Comparison of ENCODE assay signal across 8 cellular contexts in the genomic region with DNA sequence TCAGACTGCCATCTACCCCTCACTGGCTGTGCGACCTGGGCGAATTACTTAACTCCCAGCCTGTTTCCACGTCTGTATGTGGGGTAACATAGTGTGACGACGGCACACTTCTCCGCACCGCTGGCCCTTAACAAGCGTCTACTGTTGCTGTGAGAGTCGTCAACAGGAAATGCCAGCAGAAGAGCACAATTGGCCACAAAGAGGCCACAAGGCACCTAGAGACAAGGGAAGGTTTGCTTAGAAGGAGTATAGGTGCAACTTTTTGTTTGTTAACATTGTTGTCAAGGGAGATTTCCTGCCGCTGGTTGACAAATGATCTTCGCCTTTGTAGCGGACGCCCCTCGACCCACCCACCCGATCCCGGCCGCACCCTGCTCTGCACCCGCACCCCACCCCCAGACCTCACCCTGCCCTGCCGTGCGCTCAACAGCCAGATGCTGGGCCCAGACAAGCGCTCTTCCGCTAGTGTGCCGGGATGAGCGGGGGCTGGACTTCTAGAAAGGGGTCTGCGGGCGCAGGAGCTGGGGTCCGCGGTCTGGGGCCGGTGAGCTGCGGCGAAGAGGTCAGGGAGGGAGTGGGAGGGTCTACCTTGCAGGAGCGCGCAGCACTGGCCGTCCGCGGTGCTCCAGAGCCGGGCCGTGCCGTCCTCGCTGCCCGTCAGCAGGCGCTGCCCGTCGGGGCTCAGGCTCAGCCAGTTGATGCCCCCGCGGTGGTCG.
A peak's percentile ranks its signal among the peaks of the same experiment; 100 is the strongest.
DNase-seq lines count a peak whose midpoint lies in the region; ATAC-seq and TF ChIP-seq lines count a peak whose summit lies in the region.

No MANE protein-coding gene starts in this region.

- DNase-seq in activated T-helper 9 cell treated with anti-CD3 and anti-CD28 coated beads, Interleukin-2, amount 50 U/mL, for 16 hours (ENCODE audit: low read depth), result peak; percentile 37
- DNase-seq in iPS DF 6.9 (ENCODE audit: low read depth, low spot score) (peak; percentile 43), OCI-M2 (lab: John Stamatoyannopoulos, UW; ENCODE audit: unreplicated experiment) (no peak), NCI-H1105 (lab: John Stamatoyannopoulos, UW) (no peak), NCI-H2107 (lab: John Stamatoyannopoulos, UW) (no peak)
- peak; percentile 41 for DNase-seq in stimulated activated CD8-positive, alpha-beta memory T cell treated with anti-CD3 and anti-CD28 coated beads, Interleukin-12 subunit alpha, Interleukin-12 subunit beta, amount 100 ng/mL, for 1 hour (ENCODE audit: low read depth)

- H3K36me3 ChIP-seq in DOHH2 (ENCODE audit: control insufficient read depth, low read length) (no peaks in the 10 kb centered on the region), iPS DF 6.9 (ENCODE audit: control insufficient read depth, insufficient read depth, low read length) (no peaks in the 10 kb centered on the region)

- no peaks in the 10 kb centered on the region for H3K9me2 ChIP-seq in DOHH2 (replicated peaks; ENCODE audit: control insufficient read depth, low read length)

- no peaks in the 10 kb centered on the region for H3K9me3 ChIP-seq in DOHH2 (ENCODE audit: control insufficient read depth, insufficient read depth, low read length)
- H3K9me3 ChIP-seq in iPS DF 6.9 (ENCODE audit: control insufficient read depth, insufficient read depth, low read length), result no peaks in the 10 kb centered on the region

- ATAC-seq in HG03442 (IDR thresholded peaks at IDR 0.05; ENCODE audit: unreplicated experiment), result peak; percentile 62

- H3K4me3 ChIP-seq in DOHH2 (ENCODE audit: low read length) (no peak overlapping the region), iPS DF 6.9 (ENCODE audit: low read length) (peak overlapping the region; percentile 59)

- no peaks in the 10 kb centered on the region for H4K20me1 ChIP-seq in DOHH2 (ENCODE audit: control insufficient read depth, insufficient read depth, low read depth, low read length)

- WGBS in iPS DF 6.9 (ENCODE audit: insufficient coverage, insufficient read length), result no CpG with 5 or more reads among the region's 47 CpGs

- H3K27ac ChIP-seq in DOHH2 (ENCODE audit: low read depth, low read length) (no peak overlapping the region), iPS DF 6.9 (ENCODE audit: low read length) (no peak overlapping the region)

- H3K79me2 ChIP-seq in DOHH2 (ENCODE audit: control insufficient read depth, low read length), result no peaks in the 10 kb centered on the region

- H3K27me3 ChIP-seq in DOHH2 (ENCODE audit: control insufficient read depth, low read length) (peaks cover 34% of the 10 kb centered on the region), iPS DF 6.9 (ENCODE audit: control insufficient read depth, insufficient read depth, low read length) (no peaks in the 10 kb centered on the region; the same call in 1 of the 2 replicates)

- TF ChIP-seq CTCF in DOHH2 (IDR thresholded peaks at IDR 0.05; ENCODE audit: low read depth, low read length, poor library complexity, severe bottlenecking), result no peak

- peaks cover 9% of the 10 kb centered on the region for H3K4me1 ChIP-seq in DOHH2 (ENCODE audit: control insufficient read depth, low read length)
- H3K4me1 ChIP-seq in iPS DF 6.9 (ENCODE audit: control insufficient read depth, insufficient read depth, low read length), result peaks cover 15% of the 10 kb centered on the region

- H3F3A ChIP-seq in DOHH2 (ENCODE audit: control insufficient read depth, insufficient read depth), result no peaks in the 10 kb centered on the region

- peak overlapping the region; percentile 43 for H3K4me2 ChIP-seq in DOHH2 (ENCODE audit: low read length)

Comparison
In these comparisons a context has a peak if more than half of its experiments do, and no peak if none do; other contexts are left out.
1. DNase-seq: peak in activated T-helper 9 cell treated with anti-CD3 and anti-CD28 coated beads, Interleukin-2, amount 50 U/mL, for 16 hours (single experiment), iPS DF 6.9 (single experiment) and stimulated activated CD8-positive, alpha-beta memory T cell treated with anti-CD3 and anti-CD28 coated beads, Interleukin-12 subunit alpha, Interleukin-12 subunit beta, amount 100 ng/mL, for 1 hour (single experiment); none in OCI-M2 (single experiment), NCI-H1105 (single experiment) and NCI-H2107 (single experiment).